In the genomic region with DNA sequence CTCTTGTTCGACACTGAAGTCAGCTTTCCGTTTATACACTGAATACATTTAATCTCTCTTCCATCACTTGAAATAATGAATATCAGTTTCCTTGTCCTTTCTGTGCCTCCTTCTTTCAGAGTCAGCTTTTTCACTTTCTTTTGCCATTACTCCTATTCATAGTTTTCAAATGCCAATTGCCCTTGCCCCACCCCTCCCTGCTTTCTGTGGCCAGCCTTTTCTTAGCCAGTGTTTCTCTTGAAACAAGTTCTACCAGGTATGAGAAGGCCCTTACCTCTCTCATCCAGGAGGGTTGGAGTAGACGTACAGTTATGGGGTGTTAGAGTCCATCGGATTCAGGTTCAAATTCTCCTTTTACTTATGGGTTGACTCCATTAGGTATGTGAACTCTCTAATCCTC, we compare ENCODE assay signal across 23 cellular contexts.
"Had no signal": no experiment of that assay in that cellular context is flagged by ENCODE, and none has a peak within 500 bp of the region (broad histone marks: within the 10 kb centered on the region; RNA-seq: fewer than 3 reads in every experiment).

No MANE protein-coding gene starts in this region.

- DNase-seq: cortex of kidney; effector CD8-positive, alpha-beta T cell; effector memory CD8-positive, alpha-beta T cell; endodermal cell; erythroblast; esophagus squamous epithelium; foreskin fibroblast; foreskin melanocyte; gastrocnemius medialis; glutamatergic neuron; head of caudate nucleus; heart right ventricle; hippocampal formation; left cardiac atrium; left lung; left ventricle myocardium superior; lower lobe of right lung; mesenchymal stem cell; mucosa of descending colon; naive B cell; naive thymus-derived CD8-positive, alpha-beta T cell had no signal

- H3K4me3 ChIP-seq: esophagus squamous epithelium, gastrocnemius medialis, heart right ventricle, left lung, lower lobe of right lung, mucosa of descending colon had no signal

- ATAC-seq: effector memory CD8-positive, alpha-beta T cell; esophagus mucosa; gastrocnemius medialis; heart right ventricle; left cardiac atrium; left lung; left ventricle myocardium superior; lower lobe of right lung; mucosa of descending colon; naive thymus-derived CD8-positive, alpha-beta T cell had no signal

- H3K27ac ChIP-seq: epithelial cell of prostate, esophagus squamous epithelium, gastrocnemius medialis, heart right ventricle, left lung, lower lobe of right lung had no signal

- H3K27me3 ChIP-seq: esophagus squamous epithelium, gastrocnemius medialis, heart right ventricle, left lung had no signal

- H3K9me3 ChIP-seq: esophagus squamous epithelium, gastrocnemius medialis, heart right ventricle, left lung, lower lobe of right lung, mucosa of descending colon had no signal

- H3K4me1 ChIP-seq: esophagus squamous epithelium, gastrocnemius medialis, heart right ventricle, left lung, lower lobe of right lung had no signal

- H3K36me3 ChIP-seq: esophagus squamous epithelium, gastrocnemius medialis, heart right ventricle, left lung, lower lobe of right lung had no signal
